1 cellular context compared by ENCODE assay signal in genomic region chr1:109438798-109439297, GRCh38.
TF ChIP-seq lines count a peak whose summit lies in the region.

No MANE protein-coding gene starts in this region.

TF ChIP-seq in SK-N-SH, 30 proteins besides CTCF, POLR2A, EP300 and RAD21 (continued from another document):
- TF ChIP-seq, protein P1, sequence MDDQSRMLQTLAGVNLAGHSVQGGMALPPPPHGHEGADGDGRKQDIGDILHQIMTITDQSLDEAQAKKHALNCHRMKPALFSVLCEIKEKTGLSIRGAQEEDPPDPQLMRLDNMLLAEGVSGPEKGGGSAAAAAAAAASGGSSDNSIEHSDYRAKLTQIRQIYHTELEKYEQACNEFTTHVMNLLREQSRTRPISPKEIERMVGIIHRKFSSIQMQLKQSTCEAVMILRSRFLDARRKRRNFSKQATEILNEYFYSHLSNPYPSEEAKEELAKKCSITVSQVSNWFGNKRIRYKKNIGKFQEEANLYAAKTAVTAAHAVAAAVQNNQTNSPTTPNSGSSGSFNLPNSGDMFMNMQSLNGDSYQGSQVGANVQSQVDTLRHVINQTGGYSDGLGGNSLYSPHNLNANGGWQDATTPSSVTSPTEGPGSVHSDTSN (IDR thresholded peaks at IDR 0.05): no peak
